12 cellular contexts compared by ENCODE assay signal in the genomic region with DNA sequence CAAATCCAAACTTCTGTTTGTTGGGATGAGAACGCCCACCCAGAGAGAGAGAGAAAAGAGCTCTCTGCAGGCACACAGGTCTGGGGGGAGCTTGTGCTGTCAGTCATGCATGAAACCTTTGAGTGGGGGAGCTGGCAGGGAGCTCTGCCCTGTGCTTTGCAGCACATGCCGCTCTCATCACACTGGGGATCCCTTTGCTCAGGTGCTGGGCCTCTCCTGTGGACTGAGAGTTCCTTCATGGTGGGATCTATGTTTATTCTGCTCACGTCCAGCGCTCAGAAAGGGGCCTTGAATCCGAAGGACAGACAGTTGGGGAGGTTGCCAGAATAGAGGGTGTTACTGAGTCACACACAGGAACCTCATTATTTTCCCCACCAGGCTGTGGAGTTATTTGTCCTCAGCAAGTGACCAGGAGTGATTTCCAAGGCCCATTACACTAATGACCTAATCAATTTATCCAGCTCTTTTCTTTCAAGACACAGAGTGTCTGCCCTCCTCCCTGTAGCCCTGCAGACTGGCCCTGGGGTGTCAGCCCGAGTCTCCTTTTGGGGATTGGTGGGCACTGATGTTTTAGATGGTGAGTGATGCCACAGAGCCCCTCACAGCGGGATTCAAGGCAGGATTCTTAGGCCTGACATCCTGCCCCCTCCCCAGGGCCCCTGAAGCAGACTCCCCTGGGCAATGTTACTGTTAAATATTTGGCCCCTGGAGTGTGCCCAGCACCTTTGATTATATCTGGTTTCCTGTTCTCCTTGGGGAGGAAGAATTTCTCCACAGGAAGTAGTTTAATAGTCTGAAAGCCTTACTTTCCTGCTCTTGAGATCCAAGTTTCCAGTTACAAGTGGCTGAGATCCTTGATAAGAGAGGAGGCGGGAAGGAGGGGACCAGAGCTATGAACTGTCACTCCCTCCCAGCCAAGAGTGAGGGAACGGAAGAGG. TPM values are rescaled to one million over a fixed set of nuclear protein-coding genes. Genes with fewer than 3 reads are reported as not detected.
DNase-seq lines count a peak whose midpoint lies in the region; ATAC-seq and TF ChIP-seq lines count a peak whose summit lies in the region.
"Had no signal": no experiment of that assay in that cellular context is flagged by ENCODE, and none has a peak within 500 bp of the region (broad histone marks: within the 10 kb centered on the region; RNA-seq: fewer than 3 reads in every experiment).

No MANE protein-coding gene starts in this region.

- DNase-seq in iris pigment epithelial cell (ENCODE audit: low read depth) (peak; percentile 33), spleen (no peak)
- DNase-seq in effector memory CD4-positive, alpha-beta T cell, result no peak
- DNase-seq: DND-41, MM.1S, T-helper 2 cell, upper lobe of left lung had no signal

- H3K9me3 ChIP-seq in HUES48 (ENCODE audit: control insufficient read depth, insufficient read depth, low read length) (no peaks in the 10 kb centered on the region), spleen (peaks cover 0 to 8% (median under 1%) of the 10 kb centered on the region in 8 donors)
- H3K9me3 ChIP-seq in effector memory CD4-positive, alpha-beta T cell (ENCODE audit: control insufficient read depth, low read length), result no peaks in the 10 kb centered on the region
- H3K9me3 ChIP-seq: upper lobe of left lung had no signal

- no peak for TF ChIP-seq CTCF in spleen (IDR thresholded peaks at IDR 0.05 in 8 of 11, conservative IDR thresholded peaks at IDR 0.05 in 3 of 11)

- H3K27ac ChIP-seq in HUES48 (ENCODE audit: low read depth, low read length) (peak overlapping the region; percentile 67), spleen (peak overlapping the region in 6 of 8 donors; percentile 26 to 58 (median 44))
- no peak overlapping the region for H3K27ac ChIP-seq in effector memory CD4-positive, alpha-beta T cell (ENCODE audit: insufficient read depth, low read length, poor library complexity, severe bottlenecking)
- H3K27ac ChIP-seq: upper lobe of left lung had no signal

- no peak overlapping the region for H3K4me3 ChIP-seq in HUES48 (ENCODE audit: low read depth, low read length)
- H3K4me3 ChIP-seq in spleen, result no peak overlapping the region
- H3K4me3 ChIP-seq in effector memory CD4-positive, alpha-beta T cell (ENCODE audit: insufficient read depth, low read depth, low read length, poor library complexity, severe bottlenecking), result no peak overlapping the region
- H3K4me3 ChIP-seq: upper lobe of left lung had no signal

- intact Hi-C loops in spleen (cut with DNase I; ENCODE audit: low total_unique reads), result no loop called here

- H3K27me3 ChIP-seq in HUES48 (ENCODE audit: control insufficient read depth, insufficient read depth, low read length) (no peaks in the 10 kb centered on the region), spleen (replicated peaks in 1 of 7) (peaks cover 0 to 77% (median 12%) of the 10 kb centered on the region in 7 donors)
- no peaks in the 10 kb centered on the region for H3K27me3 ChIP-seq in effector memory CD4-positive, alpha-beta T cell (replicated peaks; ENCODE audit: control insufficient read depth, insufficient read depth, low read length, poor library complexity, severe bottlenecking)
- H3K27me3 ChIP-seq: upper lobe of left lung had no signal

- WGBS in spleen, 5 donors, result 55 to 68% (median 66%) methylated on average over 7 to 9 of the region's 9 CpGs

- peaks cover 30% of the 10 kb centered on the region for H3K4me1 ChIP-seq in HUES48 (ENCODE audit: control insufficient read depth, insufficient read depth, low read length)
- peaks cover 0 to 34% (median 18%) of the 10 kb centered on the region in 6 donors for H3K4me1 ChIP-seq in spleen
- H3K4me1 ChIP-seq in effector memory CD4-positive, alpha-beta T cell (ENCODE audit: control insufficient read depth, insufficient read depth, low read length, poor library complexity, severe bottlenecking), result no peaks in the 10 kb centered on the region

- ATAC-seq in SK-N-SH treated with all-trans-retinoic acid at 6 μM for 48 hours (peak; percentile 58), GM19023 (IDR thresholded peaks at IDR 0.05; ENCODE audit: unreplicated experiment) (no peak), GM18861 (IDR thresholded peaks at IDR 0.05; ENCODE audit: unreplicated experiment) (no peak)
- ATAC-seq: left lobe of liver had no signal

- no peak overlapping the region for H3K9ac ChIP-seq in HUES48 (ENCODE audit: low read depth, low read length)

- H3K36me3 ChIP-seq in HUES48 (ENCODE audit: control insufficient read depth, insufficient read depth, low read length), result no peaks in the 10 kb centered on the region
- no peaks in the 10 kb centered on the region for H3K36me3 ChIP-seq in spleen
- H3K36me3 ChIP-seq in effector memory CD4-positive, alpha-beta T cell (ENCODE audit: control insufficient read depth, insufficient read depth, low read length), result no peaks in the 10 kb centered on the region
- H3K36me3 ChIP-seq: upper lobe of left lung had no signal

- TF ChIP-seq POLR2A in spleen (IDR thresholded peaks at IDR 0.05), result no peak

TF ChIP-seq in SK-N-SH treated with all-trans-retinoic acid at 6 μM for 48 hours, 23 proteins besides CTCF, POLR2A, EP300 and RAD21:
- TF ChIP-seq RARB (CRISPR knock-in tag; IDR thresholded peaks at IDR 0.05) (no peak), BACH2 (CRISPR knock-in tag; IDR thresholded peaks at IDR 0.05; ENCODE audit: borderline replicate concordance) (no peak), ZFP3 (CRISPR knock-in tag; IDR thresholded peaks at IDR 0.05) (no peak), ARNTL (CRISPR knock-in tag; IDR thresholded peaks at IDR 0.05; ENCODE audit: borderline replicate concordance, low read depth) (no peak), GLIS3 (CRISPR knock-in tag; IDR thresholded peaks at IDR 0.05) (no peak), SNAI2 (CRISPR knock-in tag; IDR thresholded peaks at IDR 0.05) (no peak), TOX (CRISPR knock-in tag; IDR thresholded peaks at IDR 0.05; ENCODE audit: borderline replicate concordance) (no peak), CSDC2 (CRISPR knock-in tag; IDR thresholded peaks at IDR 0.05) (no peak)
- TF ChIP-seq, protein P1, sequence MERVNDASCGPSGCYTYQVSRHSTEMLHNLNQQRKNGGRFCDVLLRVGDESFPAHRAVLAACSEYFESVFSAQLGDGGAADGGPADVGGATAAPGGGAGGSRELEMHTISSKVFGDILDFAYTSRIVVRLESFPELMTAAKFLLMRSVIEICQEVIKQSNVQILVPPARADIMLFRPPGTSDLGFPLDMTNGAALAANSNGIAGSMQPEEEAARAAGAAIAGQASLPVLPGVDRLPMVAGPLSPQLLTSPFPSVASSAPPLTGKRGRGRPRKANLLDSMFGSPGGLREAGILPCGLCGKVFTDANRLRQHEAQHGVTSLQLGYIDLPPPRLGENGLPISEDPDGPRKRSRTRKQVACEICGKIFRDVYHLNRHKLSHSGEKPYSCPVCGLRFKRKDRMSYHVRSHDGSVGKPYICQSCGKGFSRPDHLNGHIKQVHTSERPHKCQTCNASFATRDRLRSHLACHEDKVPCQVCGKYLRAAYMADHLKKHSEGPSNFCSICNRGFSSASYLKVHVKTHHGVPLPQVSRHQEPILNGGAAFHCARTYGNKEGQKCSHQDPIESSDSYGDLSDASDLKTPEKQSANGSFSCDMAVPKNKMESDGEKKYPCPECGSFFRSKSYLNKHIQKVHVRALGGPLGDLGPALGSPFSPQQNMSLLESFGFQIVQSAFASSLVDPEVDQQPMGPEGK (CRISPR knock-in tag; IDR thresholded peaks at IDR 0.05; ENCODE audit: borderline replicate concordance), result no peak
- TF ChIP-seq, protein P2, sequence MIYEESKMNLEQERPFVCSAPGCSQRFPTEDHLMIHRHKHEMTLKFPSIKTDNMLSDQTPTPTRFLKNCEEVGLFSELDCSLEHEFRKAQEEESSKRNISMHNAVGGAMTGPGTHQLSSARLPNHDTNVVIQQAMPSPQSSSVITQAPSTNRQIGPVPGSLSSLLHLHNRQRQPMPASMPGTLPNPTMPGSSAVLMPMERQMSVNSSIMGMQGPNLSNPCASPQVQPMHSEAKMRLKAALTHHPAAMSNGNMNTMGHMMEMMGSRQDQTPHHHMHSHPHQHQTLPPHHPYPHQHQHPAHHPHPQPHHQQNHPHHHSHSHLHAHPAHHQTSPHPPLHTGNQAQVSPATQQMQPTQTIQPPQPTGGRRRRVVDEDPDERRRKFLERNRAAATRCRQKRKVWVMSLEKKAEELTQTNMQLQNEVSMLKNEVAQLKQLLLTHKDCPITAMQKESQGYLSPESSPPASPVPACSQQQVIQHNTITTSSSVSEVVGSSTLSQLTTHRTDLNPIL (CRISPR knock-in tag; IDR thresholded peaks at IDR 0.05; ENCODE audit: low read depth), result no peak

RNA-seq across cellular contexts. Expression of a gene that starts 22.3 kb away (rescaled TPM):
- 1 to 10 TPM in 1 of 7 donors, under 1 TPM in 3, not detected in 3; 0.32 to 2.7 (median 0.74) TPM for total RNA-seq in spleen
- under 1 TPM; 0.09 to 0.23 (median 0.22) TPM for polyA plus RNA-seq in spleen
- total RNA-seq: left lobe of liver had no signal

RNA-seq across cellular contexts. Expression of a gene that starts 25.8 kb away (rescaled TPM):
- 10 to 100 TPM in 3 of 7 donors, 1 to 10 TPM in 4; 3.7 to 13.5 (median 8.5) TPM for total RNA-seq in spleen
- 1 to 10 TPM in 2 of 3 donors, under 1 TPM in 1; 0.37 to 3.2 (median 1.0) TPM for polyA plus RNA-seq in spleen

RNA-seq across cellular contexts. Expression of a gene that starts 33.2 kb away (rescaled TPM):
- total RNA-seq in spleen, result 10 to 100 TPM in 4 of 7 donors, 1 to 10 TPM in 3; 7.1 to 41.2 (median 15.2) TPM
- polyA plus RNA-seq in spleen, result 10 to 100 TPM in 2 of 3 donors, 1 to 10 TPM in 1; 2.7 to 40.8 (median 15.7) TPM
